8 cellular contexts compared by ENCODE assay signal in the genomic region with DNA sequence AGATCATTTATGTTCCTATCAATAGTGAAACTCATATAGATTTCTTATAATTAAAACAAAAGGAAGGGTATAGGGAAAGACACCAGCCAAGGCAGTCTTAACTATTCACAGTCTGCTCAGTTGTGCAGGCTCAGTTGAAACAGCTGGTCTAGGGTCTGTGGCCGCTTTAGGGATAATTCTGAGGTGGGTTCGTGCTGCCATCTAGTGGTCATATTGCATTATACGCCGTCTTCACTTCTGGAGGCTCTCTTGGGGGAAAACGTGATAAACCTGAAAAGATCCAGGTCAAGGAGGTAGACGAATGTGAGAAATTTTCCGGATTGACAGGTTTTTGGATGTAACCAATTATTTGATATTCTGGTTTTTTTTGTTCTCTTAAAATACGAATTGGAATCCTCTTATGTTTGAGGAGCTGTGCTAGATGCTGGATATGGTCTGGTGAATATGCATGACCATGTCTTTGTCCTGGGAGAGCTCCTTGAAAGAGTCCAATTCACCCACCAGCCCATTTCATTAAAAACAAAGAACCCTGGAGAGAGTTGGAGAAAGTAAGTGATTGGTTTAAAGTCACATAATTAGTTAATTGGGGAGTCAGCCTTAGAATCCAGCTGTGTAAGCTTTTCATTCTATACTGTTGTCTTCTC.
A peak's percentile ranks its signal among the peaks of the same experiment; 100 is the strongest.
DNase-seq lines count a peak whose midpoint lies in the region; ATAC-seq, FAIRE-seq and TF ChIP-seq lines count a peak whose summit lies in the region.

No MANE protein-coding gene starts in this region.

- no peaks in the 10 kb centered on the region for H3K9me3 ChIP-seq in transverse colon

- intact Hi-C loops in transverse colon (cut with DNase I; ENCODE audit: low total_unique reads) = loop anchor here (5.0 kb wide), 1 partner anchor 494 kb away; a partner anchor contains a TSS

- H3K27ac ChIP-seq in transverse colon = no peak overlapping the region

- in situ Hi-C loops in transverse colon (cut with MboI; ENCODE audit: low pct_ligation_motif_present in 1 of 4, low pct_unique_long_range_greater_than_20kb in 1 of 4, low sequenced_read_pairs in 3 of 4) = loop anchor here in 3 of 4 donors (10.0 kb wide), 2 partner anchors 492 to 502 kb away; a partner anchor contains a TSS

- H3K4me1 ChIP-seq in transverse colon = no peaks in the 10 kb centered on the region

- TF ChIP-seq POLR2A in transverse colon (IDR thresholded peaks at IDR 0.05) = no peak

- DNase-seq in DMS79 treated with DMSO at 0.1 percent for 48 hours (lab: John Stamatoyannopoulos, UW) (peak; percentile 53), HuH-7 (ENCODE audit: low spot score) (peak; percentile 37), RCC 7860 (ENCODE audit: low spot score) (peak; percentile 16), activated T-helper 1 cell treated with Interleukin-2 at 50 U/mL for 16 hours (ENCODE audit: low read depth) (peak; percentile 28), fibroblast of villous mesenchyme (ENCODE audit: low read depth) (peak; percentile 47), nucleus accumbens (lab: John Stamatoyannopoulos, UW) (peak in 45 of 56 donors; percentile 5 to 79 (median 31)), transverse colon (peak; percentile 40)

- H3K27me3 ChIP-seq in transverse colon = peaks cover 5% of the 10 kb centered on the region

- no peak for TF ChIP-seq EP300 in transverse colon (IDR thresholded peaks at IDR 0.05; ENCODE audit: low read depth)

- no peak for FAIRE-seq in RCC 7860 (lab: Jason Lieb, UNC)

- peak; percentile 90 for ATAC-seq in GM21528 (IDR thresholded peaks at IDR 0.05; ENCODE audit: low FRiP score, unreplicated experiment)

- H3K36me3 ChIP-seq in transverse colon = no peaks in the 10 kb centered on the region

- 0 to 2% methylated on average over 8 of the region's 8 CpGs for WGBS in transverse colon (ENCODE audit: low coverage in 1 of 2), 2 donors

- H3K4me3 ChIP-seq in fibroblast of villous mesenchyme (ENCODE audit: low read depth, low read length) (no peak overlapping the region), transverse colon (no peak overlapping the region)

- TF ChIP-seq CTCF in fibroblast of villous mesenchyme (IDR thresholded peaks at IDR 0.05; ENCODE audit: insufficient read depth, low read depth, low read length) (peak; percentile 59), transverse colon (IDR thresholded peaks at IDR 0.05) (peak; percentile 71 to 84 (median 80))
